ENCODE assay signal across 14 cellular contexts in the genomic region with DNA sequence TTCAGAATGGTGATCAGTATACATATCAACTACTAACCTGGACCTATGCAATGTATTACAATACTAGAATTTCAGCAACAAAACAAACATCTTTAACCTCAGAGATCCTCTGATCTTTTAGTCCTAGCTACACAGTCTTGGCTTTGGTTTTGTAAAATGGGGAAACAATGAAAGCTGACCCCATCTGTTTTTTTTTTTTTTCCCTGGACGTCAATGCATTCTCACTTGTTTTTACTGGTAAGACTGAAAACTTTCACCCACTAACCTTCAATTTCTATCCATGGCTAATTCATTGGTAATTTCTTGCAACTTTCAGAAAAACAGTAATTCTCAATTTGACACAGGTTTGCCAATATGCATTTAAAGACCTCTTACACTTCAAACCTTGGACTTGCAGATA. TPM values are rescaled to one million over a fixed set of nuclear protein-coding genes. Genes with fewer than 3 reads are reported as not detected.
DNase-seq lines count a peak whose midpoint lies in the region; ATAC-seq and TF ChIP-seq lines count a peak whose summit lies in the region.
"Had no signal": no experiment of that assay in that cellular context is flagged by ENCODE, and none has a peak within 500 bp of the region (broad histone marks: within the 10 kb centered on the region; RNA-seq: fewer than 3 reads in every experiment).

No MANE protein-coding gene starts in this region.

- H3K4me3 ChIP-seq in right atrium auricular region (peak overlapping the region in 1 of 2 donors; percentile 70), esophagus squamous epithelium (peak overlapping the region in 3 of 4 donors; percentile 75 to 91 (median 86)), vagina (peak overlapping the region in 1 of 2 donors; percentile 82), testis (no peak overlapping the region)

- H3K27me3 ChIP-seq in right atrium auricular region, result no peaks in the 10 kb centered on the region
- H3K27me3 ChIP-seq in esophagus squamous epithelium, result no peaks in the 10 kb centered on the region
- H3K27me3 ChIP-seq in vagina, result no peaks in the 10 kb centered on the region
- no peaks in the 10 kb centered on the region for H3K27me3 ChIP-seq in testis

- H3K36me3 ChIP-seq in right atrium auricular region, result no peaks in the 10 kb centered on the region
- no peaks in the 10 kb centered on the region for H3K36me3 ChIP-seq in esophagus squamous epithelium
- H3K36me3 ChIP-seq in vagina, result no peaks in the 10 kb centered on the region
- H3K36me3 ChIP-seq in testis (ENCODE audit: low read depth, missing control alignments), result no peaks in the 10 kb centered on the region

- peaks cover 2% of the 10 kb centered on the region for H3K27me3 Mint-ChIP-seq in neural crest cell (ENCODE audit: low read depth)
- H3K27me3 Mint-ChIP-seq: dendritic cell treated with granulocyte-macrophage colony-stimulating factor and Interleukin-4, amounts not matched to agents 40 ng/mL and 50 ng/mL, for 4 days had no signal

- no peak for TF ChIP-seq CTCF in right atrium auricular region (IDR thresholded peaks at IDR 0.05)
- no peak for TF ChIP-seq CTCF in esophagus squamous epithelium (IDR thresholded peaks at IDR 0.05)
- no peak for TF ChIP-seq CTCF in neural crest cell (conservative IDR thresholded peaks at IDR 0.05)
- no peak for TF ChIP-seq CTCF in vagina (IDR thresholded peaks at IDR 0.05)
- no peak for TF ChIP-seq CTCF in testis (IDR thresholded peaks at IDR 0.05)

- peaks cover 0 to 53% of the 10 kb centered on the region in 2 donors for H3K4me1 ChIP-seq in right atrium auricular region
- H3K4me1 ChIP-seq in esophagus squamous epithelium, result peaks cover 19 to 70% (median 29%) of the 10 kb centered on the region in 3 donors
- H3K4me1 ChIP-seq in vagina, result peaks cover 55% of the 10 kb centered on the region
- peaks cover 8% of the 10 kb centered on the region for H3K4me1 ChIP-seq in testis

- H3K4me1 Mint-ChIP-seq in neural crest cell, result peaks cover 36% of the 10 kb centered on the region

- 6 to 28% methylated on average over 1 of the region's 1 CpG for WGBS in esophagus squamous epithelium, 2 donors
- WGBS in testis, 2 donors, result 5 to 12% methylated on average over 1 of the region's 1 CpG

- DNase-seq in right atrium auricular region (ENCODE audit: low spot score) (no peak), left ventricle myocardium superior (no peak), esophagus squamous epithelium (lab: John Stamatoyannopoulos, UW) (no peak), neural crest cell (ENCODE audit: low read depth, low spot score) (no peak), vagina (ENCODE audit: extremely low spot score in 2 of 2) (no peak), GF-D8 (lab: John Stamatoyannopoulos, UW) (no peak), testis (no peak), AG08396 (ENCODE audit: low spot score) (no peak)
- DNase-seq: activated naive CD4-positive, alpha-beta T cell treated with Interleukin-2 at 50 U/mL for 16 hours; midbrain; NCI-H187 treated with DMSO at 0.1 percent for 48 hours had no signal

- H3K4me3 Mint-ChIP-seq in neural crest cell, result peak overlapping the region; percentile 20
- H3K4me3 Mint-ChIP-seq: dendritic cell treated with granulocyte-macrophage colony-stimulating factor and Interleukin-4, amounts not matched to agents 40 ng/mL and 50 ng/mL, for 4 days had no signal

- no peak overlapping the region for H3K27ac Mint-ChIP-seq in neural crest cell (ENCODE audit: unreplicated experiment)
- H3K27ac Mint-ChIP-seq: dendritic cell treated with granulocyte-macrophage colony-stimulating factor and Interleukin-4, amounts not matched to agents 40 ng/mL and 50 ng/mL, for 4 days had no signal

- ATAC-seq in left ventricle myocardium superior, result no peak
- ATAC-seq: K562, sciatic nerve had no signal

- TF ChIP-seq POLR2A in esophagus squamous epithelium (IDR thresholded peaks at IDR 0.05), result no peak
- TF ChIP-seq POLR2A in vagina (IDR thresholded peaks at IDR 0.05), result no peak
- no peak for TF ChIP-seq POLR2A in testis (IDR thresholded peaks at IDR 0.05)

- H3K27ac ChIP-seq in right atrium auricular region, result peak overlapping the region; percentile 84 to 91
- H3K27ac ChIP-seq in esophagus squamous epithelium, result peak overlapping the region in 2 of 4 donors; percentile 59 to 90
- peak overlapping the region; percentile 27 for H3K27ac ChIP-seq in vagina
- H3K27ac ChIP-seq in testis, result no peak overlapping the region

- no peaks in the 10 kb centered on the region for H3K9me3 Mint-ChIP-seq in neural crest cell
- H3K9me3 Mint-ChIP-seq: dendritic cell treated with granulocyte-macrophage colony-stimulating factor and Interleukin-4, amounts not matched to agents 40 ng/mL and 50 ng/mL, for 4 days had no signal

- no peaks in the 10 kb centered on the region for H3K9me3 ChIP-seq in right atrium auricular region
- H3K9me3 ChIP-seq in esophagus squamous epithelium, result no peaks in the 10 kb centered on the region
- H3K9me3 ChIP-seq in vagina, result no peaks in the 10 kb centered on the region
- H3K9me3 ChIP-seq in testis, result no peaks in the 10 kb centered on the region

- intact Hi-C loops in left ventricle myocardium superior (cut with micrococcal nuclease) (loop anchor here (10.0 kb wide), 1 partner anchor 50 kb away; no protein-coding TSS in a partner anchor), esophagus squamous epithelium (cut with DNase I) (loop anchor here (10.0 kb wide), 1 partner anchor 140 kb away; the partner anchor contains the start of gene NHLRC1), vagina (cut with DNase I) (loop anchor here (10.0 kb wide), 1 partner anchor 110 kb away; no protein-coding TSS in a partner anchor), testis (cut with DNase I; ENCODE audit: low total_unique reads) (no loop called here)

- peaks cover 4% of the 10 kb centered on the region for H3K36me3 Mint-ChIP-seq in neural crest cell (ENCODE audit: low read depth)

RNA-seq across cellular contexts. Expression of gene KIF13A, which starts 3.0 kb away (rescaled TPM):
- total RNA-seq in right atrium auricular region (10 to 100 TPM; 56.6 to 68.3 TPM), left ventricle myocardium superior (59.5 TPM), esophagus squamous epithelium (10 to 100 TPM; 18.7 to 34.5 (median 25.0) TPM), neural crest cell (34.4 TPM in 2 replicates), vagina (43.0 TPM), testis (10 to 100 TPM; 27.7 to 28.7 TPM)
- polyA plus RNA-seq in testis (ENCODE audit: insufficient read depth, low read depth, low replicate concordance), result 20.8 TPM

Comparison
In these comparisons a context has a peak if more than half of its experiments do, and no peak if none do; other contexts are left out.
1. H3K27ac ChIP-seq: peak in right atrium auricular region (2 of 2) and vagina (single experiment); none in testis (0 of 2).
2. H3K4me3 ChIP-seq: peak in esophagus squamous epithelium (3 of 4); none in testis (0 of 2).